21 cellular contexts compared by ENCODE assay signal in the genomic region with DNA sequence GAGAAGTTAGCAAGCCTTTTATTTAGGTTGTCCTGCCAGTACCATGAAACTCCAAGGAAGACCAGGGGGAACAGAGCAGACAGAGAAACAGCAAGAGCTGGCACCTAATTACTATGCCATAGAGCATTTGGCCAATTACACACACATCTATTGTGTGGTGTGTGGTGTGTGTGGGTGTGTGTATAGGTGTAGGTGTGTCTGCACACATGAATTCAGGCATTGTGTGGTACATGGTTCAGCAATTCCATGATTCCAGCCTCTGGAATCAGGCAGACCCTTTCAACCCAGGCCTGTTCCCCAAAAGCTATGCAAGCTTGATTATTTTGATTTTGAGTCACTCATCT. TPM values are rescaled to one million over a fixed set of nuclear protein-coding genes. Genes with fewer than 3 reads are reported as not detected.
DNase-seq lines count a peak whose midpoint lies in the region; ATAC-seq, FAIRE-seq and TF ChIP-seq lines count a peak whose summit lies in the region.
"Had no signal": no experiment of that assay in that cellular context is flagged by ENCODE, and none has a peak within 500 bp of the region (broad histone marks: within the 10 kb centered on the region; RNA-seq: fewer than 3 reads in every experiment).

No MANE protein-coding gene starts in this region.

- H3K9me1 ChIP-seq in IMR-90 (ENCODE audit: insufficient read depth, low read length) = peaks cover 10% of the 10 kb centered on the region

- no peak overlapping the region for H3K4me2 ChIP-seq in IMR-90 (ENCODE audit: low read depth, low read length)

- no TSS peak for BruUV-seq in IMR-90 (replicated peaks; lab: Mats Ljungman, UMichigan)

- peak overlapping the region; percentile 50; the same call in 1 of the 2 replicates for H2AK5ac ChIP-seq in IMR-90 (ENCODE audit: low read depth, low read length)

- 0 out of 2 replicates have a peak overlapping the region, but pooled peaks have one; percentile 29 for H3K14ac ChIP-seq in IMR-90 (replicated peaks; ENCODE audit: low read depth, low read length)

- H3K4ac ChIP-seq in IMR-90 (ENCODE audit: low read depth, low read length) = peak overlapping the region; percentile 69

- POLR2A ChIA-PET in IMR-90 (lab: Charles Lee; ENCODE audit: unreplicated experiment) = no interaction called here

- in situ Hi-C loops in IMR-90 (cut with MboI; ENCODE audit: low sequenced_read_pairs) = no loop called here

- peak overlapping the region; percentile 53 for H2AFZ ChIP-seq in IMR-90 (replicated peaks; ENCODE audit: low read length, poor library complexity)

- H3K9me3 ChIP-seq in IMR-90 (ENCODE audit: control insufficient read depth, insufficient read depth, low read length) = no peaks in the 10 kb centered on the region
- H3K9me3 ChIP-seq in right lobe of liver = no peaks in the 10 kb centered on the region
- no peaks in the 10 kb centered on the region for H3K9me3 ChIP-seq in pancreas
- H3K9me3 ChIP-seq: SJSA1 had no signal

- H4K8ac ChIP-seq in IMR-90 (ENCODE audit: low read depth in 2 of 2, low read length in 2 of 2) = no peak overlapping the region

- H3K4me1 ChIP-seq in IMR-90 (ENCODE audit: control insufficient read depth, insufficient read depth, low read length) (peaks cover 3% of the 10 kb centered on the region; the same call in 1 of the 2 replicates), right lobe of liver (peaks cover 0 to 18% (median 2%) of the 10 kb centered on the region in 4 donors), pancreas (peaks cover 21 to 35% (median 24%) of the 10 kb centered on the region in 3 donors)

- H3K4me3 ChIP-seq in IMR-90 (ENCODE audit: insufficient read depth, low read depth, low read length) (no peak overlapping the region), dorsolateral prefrontal cortex (no peak overlapping the region), right lobe of liver (no peak overlapping the region), pancreas (no peak overlapping the region)
- H3K4me3 ChIP-seq: SJSA1 had no signal

- H3K9ac ChIP-seq in IMR-90 (ENCODE audit: low read depth, low read length) = no peak overlapping the region

- no peak overlapping the region for H4K91ac ChIP-seq in IMR-90 (ENCODE audit: insufficient read depth, low read depth, low read length)

- peak overlapping the region; percentile 28; the same call in 1 of the 2 replicates for H3K23ac ChIP-seq in IMR-90 (ENCODE audit: low read depth, low read length)

- no peak for TF ChIP-seq RAD21 in IMR-90 (IDR thresholded peaks at IDR 0.05; ENCODE audit: low read length)

- H2BK15ac ChIP-seq in IMR-90 (ENCODE audit: low read depth, low read length) = no peak overlapping the region; the same call in 1 of the 3 replicates

- intact Hi-C loops in IMR-90 (cut with micrococcal nuclease) (no loop called here), dorsolateral prefrontal cortex (cut with DNase I) (no loop called here), right lobe of liver (cut with DNase I) (no loop called here), pancreas (cut with DNase I) (no loop called here)

- H2BK120ac ChIP-seq in IMR-90 (ENCODE audit: low read depth, low read length) = no peak overlapping the region

- dilution Hi-C loops in IMR-90 (cut with HindIII; ENCODE audit: low sequenced_read_pairs, unreplicated experiment) = no loop called here

- ATAC-seq in IMR-90 (ENCODE audit: low read depth) (no peak), right lobe of liver (peak in 3 of 4 donors; percentile 19 to 21 (median 19)), pancreas (peak in 3 of 4 donors; percentile 22 to 28 (median 27)), HG02588 (IDR thresholded peaks at IDR 0.05; ENCODE audit: unreplicated experiment) (no peak), HG03439 (IDR thresholded peaks at IDR 0.05; ENCODE audit: unreplicated experiment) (no peak)
- ATAC-seq: Right ventricle myocardium inferior had no signal

- H3K27ac ChIP-seq in IMR-90 (ENCODE audit: insufficient read depth, low read length) (no peak overlapping the region), dorsolateral prefrontal cortex (peak overlapping the region in 33 of 59 donors; percentile 0 to 62 (median 35)), right lobe of liver (no peak overlapping the region), pancreas (peak overlapping the region in 2 of 4 donors; percentile 57 to 74)
- H3K27ac ChIP-seq: SJSA1 had no signal

- DNase-seq in IMR-90 = peak; percentile 30
- DNase-seq in dorsolateral prefrontal cortex = no peak
- DNase-seq in right lobe of liver = no peak
- DNase-seq in pancreas = no peak
- DNase-seq in amygdala (lab: John Stamatoyannopoulos, UW) = no peak
- no peak for DNase-seq in HuH-7 (ENCODE audit: low spot score)
- DNase-seq: AML-193; C1 segment of cervical spinal cord; CD8-positive, alpha-beta memory T cell; GDM1; MV-4-11; NCI-H1105 treated with DMSO at 0.1 percent for 48 hours; NCI-H2029 treated with DMSO at 0.1 percent for 48 hours; NCI-H2171; NCI-H345; OCI-M1 had no signal

- H2BK20ac ChIP-seq in IMR-90 (ENCODE audit: low read depth, low read length) = 0 out of 2 replicates have a peak overlapping the region, but pooled peaks have one; percentile 10

- no peak for TF ChIP-seq POLR2A in IMR-90 (IDR thresholded peaks at IDR 0.05; ENCODE audit: low read depth, low read length)
- no peak for TF ChIP-seq POLR2A in right lobe of liver (IDR thresholded peaks at IDR 0.05)

- CTCF ChIA-PET in IMR-90 (lab: Yijun Ruan, JAX) = no interaction called here

- peak overlapping the region; percentile 22 for H2AK9ac ChIP-seq in IMR-90 (replicated peaks; ENCODE audit: low read depth, low read length, poor library complexity)

- H3K18ac ChIP-seq in IMR-90 (ENCODE audit: low read depth, low read length) = no peak overlapping the region

- no peaks in the 10 kb centered on the region for H3K79me1 ChIP-seq in IMR-90 (ENCODE audit: low read depth in 1 of 2, low read length in 2 of 2)

- TF ChIP-seq CTCF in IMR-90 (conservative IDR thresholded peaks at IDR 0.05; ENCODE audit: low read depth, low read length) (no peak), dorsolateral prefrontal cortex (IDR thresholded peaks at IDR 0.05 in 54 of 56, conservative IDR thresholded peaks at IDR 0.05 in 2 of 56; ENCODE audit: low read depth in 1 of 56, partially characterized antibody in 56 of 56) (no peak), right lobe of liver (IDR thresholded peaks at IDR 0.05) (no peak), pancreas (IDR thresholded peaks at IDR 0.05) (no peak)

- no peak overlapping the region for H3K56ac ChIP-seq in IMR-90 (ENCODE audit: extremely low read depth, insufficient read depth, low read length)

- H3K36me3 ChIP-seq in IMR-90 (ENCODE audit: control insufficient read depth, insufficient read depth, low read length) = no peaks in the 10 kb centered on the region
- no peaks in the 10 kb centered on the region for H3K36me3 ChIP-seq in right lobe of liver
- no peaks in the 10 kb centered on the region for H3K36me3 ChIP-seq in pancreas
- H3K36me3 ChIP-seq: SJSA1 had no signal

- H4K20me1 ChIP-seq in IMR-90 (ENCODE audit: insufficient read depth, low read length) = no peaks in the 10 kb centered on the region

- H3K27me3 ChIP-seq in IMR-90 (ENCODE audit: control insufficient read depth, insufficient read depth, low read length) (no peaks in the 10 kb centered on the region), dorsolateral prefrontal cortex (no peaks in the 10 kb centered on the region), right lobe of liver (no peaks in the 10 kb centered on the region), pancreas (no peaks in the 10 kb centered on the region)
- H3K27me3 ChIP-seq: SJSA1 had no signal

- no peak for FAIRE-seq in pancreas (lab: Jason Lieb, UNC)
- FAIRE-seq: H54 had no signal

- H4K5ac ChIP-seq in IMR-90 (ENCODE audit: low read depth, low read length) = no peak overlapping the region

- H2BK5ac ChIP-seq in IMR-90 (ENCODE audit: low read depth, low read length, poor library complexity, severe bottlenecking) = no peak overlapping the region

TF ChIP-seq in IMR-90, 13 proteins besides CTCF, POLR2A, EP300 and RAD21 (continues in another document):
- no peak for TF ChIP-seq MAFK (IDR thresholded peaks at IDR 0.05; ENCODE audit: low read depth, low read length)
- no peak for TF ChIP-seq CEBPB (IDR thresholded peaks at IDR 0.05; ENCODE audit: low read depth, low read length)
- TF ChIP-seq NFE2L2 (IDR thresholded peaks at IDR 0.05; ENCODE audit: low read depth, low read length) = no peak
- no peak for TF ChIP-seq FOS (IDR thresholded peaks at IDR 0.05; ENCODE audit: low read depth, low read length)
- TF ChIP-seq, protein P1, sequence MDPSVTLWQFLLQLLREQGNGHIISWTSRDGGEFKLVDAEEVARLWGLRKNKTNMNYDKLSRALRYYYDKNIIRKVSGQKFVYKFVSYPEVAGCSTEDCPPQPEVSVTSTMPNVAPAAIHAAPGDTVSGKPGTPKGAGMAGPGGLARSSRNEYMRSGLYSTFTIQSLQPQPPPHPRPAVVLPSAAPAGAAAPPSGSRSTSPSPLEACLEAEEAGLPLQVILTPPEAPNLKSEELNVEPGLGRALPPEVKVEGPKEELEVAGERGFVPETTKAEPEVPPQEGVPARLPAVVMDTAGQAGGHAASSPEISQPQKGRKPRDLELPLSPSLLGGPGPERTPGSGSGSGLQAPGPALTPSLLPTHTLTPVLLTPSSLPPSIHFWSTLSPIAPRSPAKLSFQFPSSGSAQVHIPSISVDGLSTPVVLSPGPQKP (IDR thresholded peaks at IDR 0.05; ENCODE audit: borderline replicate concordance, low read depth, low read length) = no peak
- no peak for TF ChIP-seq SMC3 (IDR thresholded peaks at IDR 0.05; ENCODE audit: low read depth, low read length)
- no peak for TF ChIP-seq MXI1 (IDR thresholded peaks at IDR 0.05; ENCODE audit: borderline replicate concordance, low read depth, low read length)
- no peak for TF ChIP-seq RCOR1 (IDR thresholded peaks at IDR 0.05; ENCODE audit: insufficient replicate concordance, low read length)
- TF ChIP-seq RFX5 (IDR thresholded peaks at IDR 0.05; ENCODE audit: low read depth, low read length) = no peak
- no peak for TF ChIP-seq MAZ (IDR thresholded peaks at IDR 0.05; ENCODE audit: borderline replicate concordance, low read depth, low read length)

RNA-seq across cellular contexts. Expression of a gene that starts 25.7 kb away (rescaled TPM):
- total RNA-seq in IMR-90 (2012; rRNA removed) (4.2 and 5.4 TPM in 2 replicates), dorsolateral prefrontal cortex (10 to 100 TPM; 13.2 to 40.2 (median 23.3) TPM), right lobe of liver (1 to 10 TPM; 2.0 to 4.7 (median 3.9) TPM), pancreas (10 to 100 TPM in 4 of 6 donors, 1 to 10 TPM in 2; 6.7 to 15.5 (median 10.4) TPM)
- polyA plus RNA-seq in IMR-90 (2012; rRNA removed) (4.1 and 4.2 TPM in 2 replicates), pancreas (10 to 100 TPM; 15.1 TPM)
- 3.7 and 6.6 TPM in 2 replicates for polyA plus RNA-seq in IMR-90 (2012; cell fraction: cytosol; rRNA removed)
- polyA plus RNA-seq in IMR-90 (2012; cell fraction: nucleus; rRNA removed; ENCODE audit: low replicate concordance) = 6.1 and 9.2 TPM in 2 replicates

RNA-seq across cellular contexts. Expression of a gene that starts 25.8 kb away (rescaled TPM):
- total RNA-seq in IMR-90 (2012; rRNA removed) (8.4 and 10.6 TPM in 2 replicates), dorsolateral prefrontal cortex (10 to 100 TPM; 13.0 to 94.8 (median 30.2) TPM), right lobe of liver (1 to 10 TPM; 3.4 to 9.4 (median 7.3) TPM), pancreas (10 to 100 TPM in 2 of 6 donors, 1 to 10 TPM in 4; 4.4 to 13.9 (median 7.4) TPM)
- polyA plus RNA-seq in IMR-90 (2012; rRNA removed) (6.9 and 7.0 TPM in 2 replicates), pancreas (10 to 100 TPM in 1 of 2 donors, 1 to 10 TPM in 1; 8.7 to 12.5 TPM)
- polyA plus RNA-seq in IMR-90 (2012; cell fraction: cytosol; rRNA removed) = 2.2 and 6.1 TPM in 2 replicates
- 1.4 and 4.3 TPM in 2 replicates for polyA plus RNA-seq in IMR-90 (2012; cell fraction: nucleus; rRNA removed; ENCODE audit: low replicate concordance)

Comparison
In these comparisons a context has a peak if more than half of its experiments do, and no peak if none do; other contexts are left out.
1. ATAC-seq: peak in right lobe of liver (3 of 4) and pancreas (3 of 4); none in IMR-90 (single experiment), HG02588 (single experiment) and HG03439 (single experiment).
2. H3K27ac ChIP-seq: peak in dorsolateral prefrontal cortex (33 of 59); none in IMR-90 (single experiment) and right lobe of liver (0 of 3).